In genomic region chr11:74138572-74138971, GRCh38 we compare ENCODE assay signal across 8 cellular contexts. TPM values are rescaled to one million over a fixed set of nuclear protein-coding genes. Genes with fewer than 3 reads are reported as not detected.
DNase-seq lines count a peak whose midpoint lies in the region; ATAC-seq and TF ChIP-seq lines count a peak whose summit lies in the region.

No MANE protein-coding gene starts in this region.

- no peaks in the 10 kb centered on the region for H4K20me1 ChIP-seq in PC-3 (ENCODE audit: low read length)

- peaks cover 46% of the 10 kb centered on the region for H3K36me3 Mint-ChIP-seq in nephron progenitor cell (ENCODE audit: low read depth)

- peaks cover 12% of the 10 kb centered on the region for H3F3A ChIP-seq in PC-3 (ENCODE audit: low read length, unreplicated experiment)

- in situ Hi-C loops in Caki2 (cut with HindIII; ENCODE audit: low pct_unique_long_range_greater_than_20kb, low sequenced_read_pairs) = no loop called here

- peak; percentile 90 for ATAC-seq in PC-3
- no peak for ATAC-seq in HG02678 (IDR thresholded peaks at IDR 0.05; ENCODE audit: unreplicated experiment)

- TF ChIP-seq EP300 in esophagus muscularis mucosa (IDR thresholded peaks at IDR 0.05) = no peak

- H3K27ac ChIP-seq in PC-3 (ENCODE audit: low read length) = peak overlapping the region; percentile 91
- H3K27ac ChIP-seq in esophagus muscularis mucosa (replicated peaks in 1 of 4) = peak overlapping the region; percentile 76 to 81 (median 78)

- peak overlapping the region; percentile 35; the same call in 1 of the 2 replicates for H2AFZ ChIP-seq in PC-3 (ENCODE audit: low read length)

- CTCF ChIA-PET in PC-3 (lab: Charles Lee) = no interaction called here

- no peaks in the 10 kb centered on the region for H3K27me3 ChIP-seq in PC-3 (ENCODE audit: low read length)
- no peaks in the 10 kb centered on the region for H3K27me3 ChIP-seq in esophagus muscularis mucosa

- H3K79me2 ChIP-seq in PC-3 (ENCODE audit: low read length) = 0 out of 2 replicates have a peak, but pooled peaks cover 10% of the 10 kb centered on the region

- H3K4me1 ChIP-seq in PC-3 (ENCODE audit: insufficient read depth, low read length) = peaks cover 65% of the 10 kb centered on the region
- H3K4me1 ChIP-seq in esophagus muscularis mucosa = peaks cover 17 to 57% (median 33%) of the 10 kb centered on the region in 4 donors

- H3K4me3 ChIP-seq in PC-3 (ENCODE audit: low read length) = peak overlapping the region; percentile 47
- peak overlapping the region in 2 of 4 donors; percentile 3 to 4 for H3K4me3 ChIP-seq in esophagus muscularis mucosa

- no peaks in the 10 kb centered on the region for H3K9me3 Mint-ChIP-seq in nephron progenitor cell

- WGBS in esophagus muscularis mucosa = 35% methylated on average over 2 of the region's 2 CpGs

- intact Hi-C loops in PC-3 (cut with micrococcal nuclease) (loop anchor here (1.0 kb wide), 2 partner anchors 16 to 33 kb away; partner anchors contain the start of genes C2CD3 and PPME1), esophagus muscularis mucosa (cut with DNase I) (loop anchor here (5.0 kb wide), 1 partner anchor 34 kb away; the partner anchor contains the start of genes C2CD3 and PPME1)

- peaks cover 18% of the 10 kb centered on the region for H3K36me3 ChIP-seq in PC-3 (ENCODE audit: low read depth, low read length)
- H3K36me3 ChIP-seq in esophagus muscularis mucosa = peaks cover 0 to 34% (median 9%) of the 10 kb centered on the region in 4 donors

- peak overlapping the region; percentile 73 for H3K4me2 ChIP-seq in PC-3 (ENCODE audit: low read length)

- POLR2A ChIA-PET in PC-3 (lab: Charles Lee; ENCODE audit: unreplicated experiment) = interaction anchor here (1.4 kb wide), 1 partner anchor 33 kb away, joined by 3 read pairs; the partner anchor contains the start of genes C2CD3 and PPME1

- no peak overlapping the region for H3K4me3 Mint-ChIP-seq in nephron progenitor cell

- no TSS peak for BruUV-seq in PC-3 (replicated peaks; lab: Mats Ljungman, UMichigan)

- no peaks in the 10 kb centered on the region for H3K27me3 Mint-ChIP-seq in nephron progenitor cell (ENCODE audit: low read depth, poor library complexity)

- TF ChIP-seq CTCF in PC-3 (conservative IDR thresholded peaks at IDR 0.05; ENCODE audit: low read depth, low read length) (no peak), esophagus muscularis mucosa (IDR thresholded peaks at IDR 0.05) (no peak), nephron progenitor cell (IDR thresholded peaks at IDR 0.05) (no peak)

- H3K27ac Mint-ChIP-seq in nephron progenitor cell = peak overlapping the region; percentile 69

- no peaks in the 10 kb centered on the region for H3K9me3 ChIP-seq in PC-3 (ENCODE audit: low read length)
- no peaks in the 10 kb centered on the region for H3K9me3 ChIP-seq in esophagus muscularis mucosa

- peak overlapping the region; percentile 63 for H3K9ac ChIP-seq in PC-3 (ENCODE audit: low read length)

- H3K9me2 ChIP-seq in PC-3 (replicated peaks; ENCODE audit: low read length) = no peaks in the 10 kb centered on the region

- DNase-seq in Caki2 (ENCODE audit: low read depth) = peak; percentile 90
- peak; percentile 100 for DNase-seq in PC-3
- no peak for DNase-seq in esophagus muscularis mucosa (ENCODE audit: extremely low spot score)
- DNase-seq in nephron progenitor cell = no peak
- DNase-seq in RPMI8226 = no peak
- DNase-seq in OCI-M2 (lab: John Stamatoyannopoulos, UW; ENCODE audit: unreplicated experiment) = no peak
- no peak for DNase-seq in T-helper 2 cell

- no peak for TF ChIP-seq POLR2A in esophagus muscularis mucosa (IDR thresholded peaks at IDR 0.05; ENCODE audit: low read depth)

- H3K4me1 Mint-ChIP-seq in nephron progenitor cell = peaks cover 5% of the 10 kb centered on the region

RNA-seq across cellular contexts. Expression of gene C2CD3, which starts 32.2 kb away (rescaled TPM):
- total RNA-seq in Caki2 (2014; rRNA removed; shearing (Covaris generic); ENCODE audit: low replicate concordance) = 28.4 and 32.4 TPM in 2 replicates
- total RNA-seq in PC-3 (2014; rRNA removed) (27.3 and 32.6 TPM in 2 replicates), esophagus muscularis mucosa (10 to 100 TPM; 17.9 to 31.5 (median 22.4) TPM)

RNA-seq across cellular contexts. Expression of gene PPME1, which starts 32.5 kb away (rescaled TPM):
- 92.8 and 103 TPM in 2 replicates for total RNA-seq in Caki2 (2014; rRNA removed; shearing (Covaris generic); ENCODE audit: low replicate concordance)
- 48.4 and 66.2 TPM in 2 replicates for total RNA-seq in PC-3 (2014; rRNA removed)
- total RNA-seq in esophagus muscularis mucosa = 10 to 100 TPM; 25.3 to 45.2 (median 31.0) TPM

Comparison
In these comparisons a context has a peak if more than half of its experiments do, and no peak if none do; other contexts are left out.
1. DNase-seq: peak in Caki2 (single experiment) and PC-3 (single experiment); none in esophagus muscularis mucosa (single experiment), nephron progenitor cell (single experiment), RPMI8226 (single experiment), OCI-M2 (single experiment) and T-helper 2 cell (0 of 5).